Comparison of ENCODE assay signal across 1 cellular context in the genomic region with DNA sequence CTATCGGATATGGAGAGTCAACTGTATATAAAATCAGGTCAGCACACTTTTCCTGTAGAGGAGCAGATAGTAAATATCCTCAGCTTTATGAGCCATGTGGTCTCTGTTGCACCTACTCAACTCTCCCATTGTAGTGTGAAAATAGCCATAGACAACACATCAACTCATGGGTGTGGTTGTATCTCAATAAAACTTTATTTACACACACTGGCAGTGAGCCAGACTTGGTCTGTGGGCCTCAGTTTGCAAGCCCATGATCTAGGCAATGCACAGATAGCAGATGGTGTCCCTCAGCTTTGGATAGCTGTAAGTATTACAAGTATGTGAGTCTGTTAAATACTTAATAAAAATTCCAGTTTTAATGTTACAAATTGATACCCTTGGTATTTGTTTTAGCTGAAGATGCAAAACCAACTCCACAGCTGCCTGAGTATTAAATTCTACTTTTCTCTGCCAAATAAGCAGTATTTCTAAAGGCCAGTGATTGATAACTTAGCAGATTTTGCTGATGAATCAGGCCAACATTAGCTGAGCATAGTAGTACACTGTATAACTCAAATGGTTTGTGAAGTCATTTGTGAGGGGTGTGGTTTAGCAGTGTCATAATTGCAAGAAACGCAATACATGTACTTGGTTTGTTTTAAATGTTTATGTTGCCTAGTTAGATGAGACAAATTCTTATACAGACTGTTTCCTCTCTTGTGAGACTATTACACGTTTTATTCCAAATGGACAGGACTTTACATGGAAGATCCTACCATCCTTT.
TF ChIP-seq lines count a peak whose summit lies in the region.

No MANE protein-coding gene starts in this region.

TF ChIP-seq in K562, 482 proteins besides CTCF, POLR2A, EP300 and RAD21:
- TF ChIP-seq ZNF311 (CRISPR knock-in tag; IDR thresholded peaks at IDR 0.05) (no peak), SIX5 (IDR thresholded peaks at IDR 0.05; ENCODE audit: borderline replicate concordance in 1 of 2, insufficient read depth in 1 of 2, low read depth in 1 of 2, low read length in 2 of 2) (no peak), NFIC (IDR thresholded peaks at IDR 0.05) (peak; percentile 77), ZBTB40 (IDR thresholded peaks at IDR 0.05) (peak; percentile 87), ZBTB40 (CRISPR knock-in tag; IDR thresholded peaks at IDR 0.05) (peak; percentile 71), ARNT (IDR thresholded peaks at IDR 0.05) (no peak)
- TF ChIP-seq, protein P1, sequence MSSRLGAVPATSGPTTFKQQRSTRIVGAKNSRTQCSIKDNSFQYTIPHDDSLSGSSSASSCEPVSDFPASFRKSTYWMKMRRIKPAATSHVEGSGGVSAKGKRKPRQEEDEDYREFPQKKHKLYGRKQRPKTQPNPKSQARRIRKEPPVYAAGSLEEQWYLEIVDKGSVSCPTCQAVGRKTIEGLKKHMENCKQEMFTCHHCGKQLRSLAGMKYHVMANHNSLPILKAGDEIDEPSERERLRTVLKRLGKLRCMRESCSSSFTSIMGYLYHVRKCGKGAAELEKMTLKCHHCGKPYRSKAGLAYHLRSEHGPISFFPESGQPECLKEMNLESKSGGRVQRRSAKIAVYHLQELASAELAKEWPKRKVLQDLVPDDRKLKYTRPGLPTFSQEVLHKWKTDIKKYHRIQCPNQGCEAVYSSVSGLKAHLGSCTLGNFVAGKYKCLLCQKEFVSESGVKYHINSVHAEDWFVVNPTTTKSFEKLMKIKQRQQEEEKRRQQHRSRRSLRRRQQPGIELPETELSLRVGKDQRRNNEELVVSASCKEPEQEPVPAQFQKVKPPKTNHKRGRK (tag; IDR thresholded peaks at IDR 0.05) = no peak
